In genomic region chr12:132488127-132489077, GRCh38 we compare ENCODE assay signal across 9 cellular contexts. TPM values are rescaled to one million over a fixed set of nuclear protein-coding genes. Genes with fewer than 3 reads are reported as not detected.
DNase-seq lines count a peak whose midpoint lies in the region; FAIRE-seq and TF ChIP-seq lines count a peak whose summit lies in the region.
"Had no signal": no experiment of that assay in that cellular context is flagged by ENCODE, and none has a peak within 500 bp of the region (broad histone marks: within the 10 kb centered on the region; RNA-seq: fewer than 3 reads in every experiment).

No MANE protein-coding gene starts in this region.

- H3K9ac ChIP-seq in endocrine pancreas (ENCODE audit: control insufficient read depth, insufficient read depth, low read length) (peak overlapping the region; percentile 10), rectal smooth muscle tissue (ENCODE audit: low read length) (peak overlapping the region; percentile 27)

- H3K36me3 ChIP-seq in endocrine pancreas (ENCODE audit: control insufficient read depth, insufficient read depth, low read length) (no peaks in the 10 kb centered on the region), rectal smooth muscle tissue (ENCODE audit: control insufficient read depth, insufficient read depth, low read length) (no peaks in the 10 kb centered on the region)

- H3K4me3 ChIP-seq in endocrine pancreas (ENCODE audit: control insufficient read depth, insufficient read depth, low read length) (no peak overlapping the region), rectal smooth muscle tissue (ENCODE audit: low read length) (peak overlapping the region; percentile 60)

- DNase-seq in GM12892 (ENCODE audit: insufficient read length) (no peak), OCI-M1 (lab: John Stamatoyannopoulos, UW) (peak; percentile 82), AG20443 (ENCODE audit: low spot score) (no peak), germinal center (ENCODE audit: low spot score) (no peak), NCI-H2029 (lab: John Stamatoyannopoulos, UW) (no peak), NCI-H1092 treated with DMSO at 0.1 percent for 48 hours (lab: John Stamatoyannopoulos, UW) (no peak)

- H3K27me3 ChIP-seq in endocrine pancreas (ENCODE audit: control insufficient read depth, insufficient read depth, low read length) (no peaks in the 10 kb centered on the region), rectal smooth muscle tissue (ENCODE audit: control insufficient read depth, insufficient read depth, low read length) (no peaks in the 10 kb centered on the region)

- TF ChIP-seq POLR2A in GM12892 (IDR thresholded peaks at IDR 0.05; ENCODE audit: low read depth, low read length): no peak

- no peaks in the 10 kb centered on the region for H3K9me3 ChIP-seq in endocrine pancreas (ENCODE audit: control insufficient read depth, low read length)

- no peak overlapping the region for H3K27ac ChIP-seq in rectal smooth muscle tissue (ENCODE audit: low read depth, low read length)

- H3K4me1 ChIP-seq in endocrine pancreas (ENCODE audit: control insufficient read depth, insufficient read depth, low read length) (no peaks in the 10 kb centered on the region), rectal smooth muscle tissue (ENCODE audit: control insufficient read depth, insufficient read depth, low read length) (peaks cover 7% of the 10 kb centered on the region)

- peak; percentile 33 for FAIRE-seq in GM12892 (lab: Jason Lieb, UNC)
- FAIRE-seq: endometrium had no signal

RNA-seq across cellular contexts. Expression of gene FBRSL1, which starts 1.5 kb away (rescaled TPM):
- 3.1 TPM for polyA plus RNA-seq in GM12892 (2012; ENCODE audit: missing spikeins)
